28 cellular contexts compared by ENCODE assay signal in the genomic region with DNA sequence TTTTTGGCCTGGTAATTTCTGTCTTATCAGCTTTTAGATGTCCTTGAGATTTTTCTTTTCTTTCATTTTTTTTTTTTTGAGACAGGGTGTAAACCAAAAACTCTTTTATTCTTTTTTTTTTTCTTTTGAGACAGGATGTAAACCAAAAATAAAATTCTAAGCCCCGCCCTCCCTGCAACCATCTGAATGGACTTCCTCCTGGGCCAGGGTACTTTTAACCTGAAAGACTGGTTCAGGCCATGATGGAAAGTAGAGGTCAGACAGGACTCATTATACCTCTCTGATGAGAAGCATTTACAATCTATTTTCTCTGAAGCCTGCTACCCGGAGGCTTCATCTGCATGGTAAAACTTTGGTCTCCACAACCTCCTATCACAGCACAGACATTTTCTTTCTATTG. TPM values are rescaled to one million over a fixed set of nuclear protein-coding genes. Genes with fewer than 3 reads are reported as not detected.
DNase-seq lines count a peak whose midpoint lies in the region; ATAC-seq, FAIRE-seq and TF ChIP-seq lines count a peak whose summit lies in the region.
"Had no signal": no experiment of that assay in that cellular context is flagged by ENCODE, and none has a peak within 500 bp of the region (broad histone marks: within the 10 kb centered on the region; RNA-seq: fewer than 3 reads in every experiment).

No MANE protein-coding gene starts in this region.

- no peaks in the 10 kb centered on the region for H3K79me2 ChIP-seq in Loucy (ENCODE audit: insufficient read depth, low read length)

- H3K4me1 Mint-ChIP-seq in natural killer cell treated with Interleukin-12 subunit alpha and Interleukin-12 subunit beta and Interleukin-15 and Interleukin-18, amount 100 ng/mL, for 72 hours (ENCODE audit: low read depth in 2 of 2) = no peaks in the 10 kb centered on the region

- DNase-seq in kidney = no peak
- no peak for DNase-seq in natural killer cell treated with Interleukin-12 subunit alpha and Interleukin-12 subunit beta and Interleukin-15 and Interleukin-18, amount 100 ng/mL, for 72 hours (ENCODE audit: low spot score)
- no peak for DNase-seq in AG20443 (ENCODE audit: low spot score)
- no peak for DNase-seq in GM03348 (ENCODE audit: low spot score)
- DNase-seq: activated CD4-positive, CD25-positive, alpha-beta regulatory T cell; activated CD8-positive, alpha-beta memory T cell treated with anti-CD3 and anti-CD28 coated beads for 24 hours; activated T-cell treated with anti-CD3 and anti-CD28 coated beads, Interleukin-2, amount 50 U/mL, for 72 hours; brain microvascular endothelial cell; colonic mucosa; DMS153; endodermal cell; left ventricle myocardium inferior; MG63; mucosa of descending colon; NCI-H1436 treated with DMSO at 0.1 percent for 48 hours; NCI-H748 treated with DMSO at 0.1 percent for 48 hours; retina; stimulated activated CD8-positive, alpha-beta memory T cell treated with anti-CD3 and anti-CD28 coated beads, Interleukin-4, amount 100 ng/mL, for 48 hours had no signal

- H3K9me3 ChIP-seq in BLaER1 treated with 17β-estradiol and CSF1 and Interleukin-3, amounts not matched to agents 10 nM and 100 nM (replicated peaks in 1 of 11) = peaks cover 0 to 11% (median 3%) of the 10 kb centered on the region in 11 experiments; a peak in 5 of 22 replicates
- H3K9me3 ChIP-seq in Loucy (ENCODE audit: insufficient read depth, low read depth, low read length) (no peaks in the 10 kb centered on the region), kidney (ENCODE audit: control insufficient read depth in 1 of 2, low read length in 2 of 2) (no peaks in the 10 kb centered on the region)
- H3K9me3 ChIP-seq: colonic mucosa, left ventricle myocardium inferior, MG63, mucosa of descending colon, spleen, vagina had no signal

- H3K4me1 ChIP-seq in BLaER1 treated with 17β-estradiol and CSF1 and Interleukin-3, amounts not matched to agents 10 nM and 100 nM = peaks cover 25 to 32% (median 28%) of the 10 kb centered on the region in 10 experiments
- H3K4me1 ChIP-seq in Loucy (ENCODE audit: insufficient read depth, low read length, poor library complexity, severe bottlenecking) = peaks cover 19% of the 10 kb centered on the region
- peaks cover 9% of the 10 kb centered on the region in 2 donors for H3K4me1 ChIP-seq in kidney (ENCODE audit: control insufficient read depth in 1 of 2, insufficient read depth in 1 of 2, low read depth in 1 of 2, low read length in 2 of 2)
- H3K4me1 ChIP-seq: colonic mucosa, left ventricle myocardium inferior had no signal

- peak overlapping the region in 5 of 11 experiments; percentile 13 to 57 (median 39); a peak in 5 of 22 replicates for H3K27ac ChIP-seq in BLaER1 treated with 17β-estradiol and CSF1 and Interleukin-3, amounts not matched to agents 10 nM and 100 nM
- H3K27ac ChIP-seq in kidney (ENCODE audit: low read depth in 2 of 2, low read length in 2 of 2) = peak overlapping the region; percentile 83
- H3K27ac ChIP-seq: brain microvascular endothelial cell, colonic mucosa, left ventricle myocardium inferior, vagina had no signal

- no peaks in the 10 kb centered on the region for H4K20me1 ChIP-seq in BLaER1 treated with 17β-estradiol and CSF1 and Interleukin-3, amounts not matched to agents 10 nM and 100 nM
- H4K20me1 ChIP-seq in Loucy (ENCODE audit: insufficient read depth, low read length, poor library complexity, severe bottlenecking) = no peaks in the 10 kb centered on the region

- no peak overlapping the region for H3K4me3 ChIP-seq in BLaER1 treated with 17β-estradiol and CSF1 and Interleukin-3, amounts not matched to agents 10 nM and 100 nM
- H3K4me3 ChIP-seq in Loucy (ENCODE audit: low read length, poor library complexity, severe bottlenecking) (no peak overlapping the region), kidney (ENCODE audit: low read length in 2 of 2) (peak overlapping the region; percentile 28 to 54)
- H3K4me3 ChIP-seq: colonic mucosa, left ventricle myocardium inferior, MG63, mucosa of descending colon, spleen, vagina had no signal

- H2AFZ ChIP-seq in Loucy (ENCODE audit: low read length) = peak overlapping the region; percentile 67; the same call in 1 of the 2 replicates

- no peaks in the 10 kb centered on the region for H3K36me3 ChIP-seq in BLaER1 treated with 17β-estradiol and CSF1 and Interleukin-3, amounts not matched to agents 10 nM and 100 nM
- no peaks in the 10 kb centered on the region for H3K36me3 ChIP-seq in Loucy (ENCODE audit: insufficient read depth, low read length)
- no peaks in the 10 kb centered on the region for H3K36me3 ChIP-seq in kidney (ENCODE audit: control insufficient read depth in 1 of 2, insufficient read depth in 2 of 2, low read length in 2 of 2)
- H3K36me3 ChIP-seq: brain microvascular endothelial cell, colonic mucosa, left ventricle myocardium inferior, MG63, spleen, vagina had no signal

- no peaks in the 10 kb centered on the region for H3K9me3 Mint-ChIP-seq in natural killer cell treated with Interleukin-12 subunit alpha and Interleukin-12 subunit beta and Interleukin-15 and Interleukin-18, amount 100 ng/mL, for 72 hours
- H3K9me3 Mint-ChIP-seq: activated naive CD4-positive, alpha-beta T cell treated with anti-CD3 and anti-CD28 coated beads, Interleukin-2, amount 50 U/mL, for 72 hours; activated T-cell treated with anti-CD3 and anti-CD28 coated beads, Interleukin-2, amount 50 U/mL, for 72 hours; endodermal cell had no signal

- H3K4me3 Mint-ChIP-seq in natural killer cell treated with Interleukin-12 subunit alpha and Interleukin-12 subunit beta and Interleukin-15 and Interleukin-18, amount 100 ng/mL, for 72 hours = no peak overlapping the region
- H3K4me3 Mint-ChIP-seq: activated T-cell treated with anti-CD3 and anti-CD28 coated beads, Interleukin-2, amount 50 U/mL, for 72 hours; endodermal cell had no signal

- H3K27me3 ChIP-seq in BLaER1 treated with 17β-estradiol and CSF1 and Interleukin-3, amounts not matched to agents 10 nM and 100 nM = no peaks in the 10 kb centered on the region
- H3K27me3 ChIP-seq in Loucy (ENCODE audit: insufficient read depth, low read length, poor library complexity, severe bottlenecking) = no peaks in the 10 kb centered on the region
- H3K27me3 ChIP-seq: brain microvascular endothelial cell, colonic mucosa, MG63, spleen, vagina had no signal

- H3F3A ChIP-seq in Loucy (ENCODE audit: low read depth) = no peaks in the 10 kb centered on the region

- peak overlapping the region; percentile 46 to 81 (median 69) for H3K4me2 ChIP-seq in BLaER1 treated with 17β-estradiol and CSF1 and Interleukin-3, amounts not matched to agents 10 nM and 100 nM
- H3K4me2 ChIP-seq in Loucy (ENCODE audit: low read depth, low read length, poor library complexity, severe bottlenecking) = no peak overlapping the region

- peaks cover 19 to 48% of the 10 kb centered on the region in 2 donors for H3K27me3 Mint-ChIP-seq in natural killer cell treated with Interleukin-12 subunit alpha and Interleukin-12 subunit beta and Interleukin-15 and Interleukin-18, amount 100 ng/mL, for 72 hours

- no peak for FAIRE-seq in kidney (lab: Jason Lieb, UNC)

- TF ChIP-seq CTCF in Loucy (conservative IDR thresholded peaks at IDR 0.05; ENCODE audit: low read length) = no peak
- no peak for TF ChIP-seq CTCF in kidney (IDR thresholded peaks at IDR 0.05; ENCODE audit: borderline replicate concordance, extremely low read depth, insufficient read depth)

- no peaks in the 10 kb centered on the region for H3K36me3 Mint-ChIP-seq in natural killer cell treated with Interleukin-12 subunit alpha and Interleukin-12 subunit beta and Interleukin-15 and Interleukin-18, amount 100 ng/mL, for 72 hours
- H3K36me3 Mint-ChIP-seq: activated naive CD4-positive, alpha-beta T cell treated with anti-CD3 and anti-CD28 coated beads, Interleukin-2, amount 50 U/mL, for 72 hours had no signal

- no peak overlapping the region for H3K27ac Mint-ChIP-seq in natural killer cell treated with Interleukin-12 subunit alpha and Interleukin-12 subunit beta and Interleukin-15 and Interleukin-18, amount 100 ng/mL, for 72 hours
- H3K27ac Mint-ChIP-seq: activated naive CD4-positive, alpha-beta T cell treated with anti-CD3 and anti-CD28 coated beads, Interleukin-2, amount 50 U/mL, for 72 hours; activated T-cell treated with anti-CD3 and anti-CD28 coated beads, Interleukin-2, amount 50 U/mL, for 72 hours; endodermal cell had no signal

- intact Hi-C loops in kidney (cut with DNase I) = no loop called here

- H3K9me2 ChIP-seq in Loucy (replicated peaks; ENCODE audit: low read depth, low read length) = no peaks in the 10 kb centered on the region

- peak overlapping the region in 6 of 11 experiments; percentile 0 to 19 (median 7); a peak in 4 of 22 replicates for H3K9ac ChIP-seq in BLaER1 treated with 17β-estradiol and CSF1 and Interleukin-3, amounts not matched to agents 10 nM and 100 nM
- H3K9ac ChIP-seq in Loucy (ENCODE audit: low read depth, low read length, poor library complexity, severe bottlenecking) (no peak overlapping the region), kidney (ENCODE audit: low read length in 2 of 2) (peak overlapping the region in 1 of 2 donors; percentile 57)

- ATAC-seq in GM19452 (IDR thresholded peaks at IDR 0.05; ENCODE audit: unreplicated experiment) = peak; percentile 52
- no peak for ATAC-seq in natural killer cell treated with Interleukin-12 subunit alpha and Interleukin-12 subunit beta and Interleukin-15 and Interleukin-18, amount 100 ng/mL, for 72 hours
- no peak for ATAC-seq in GM19023 (IDR thresholded peaks at IDR 0.05; ENCODE audit: unreplicated experiment)
- ATAC-seq: activated naive CD4-positive, alpha-beta T cell treated with anti-CD3 and anti-CD28 coated beads, Interleukin-2, amount 50 U/mL, for 72 hours; activated T-cell treated with anti-CD3 and anti-CD28 coated beads, Interleukin-2, amount 50 U/mL, for 72 hours; mucosa of descending colon had no signal

RNA-seq across cellular contexts. Expression of a gene that starts 33.5 kb away (rescaled TPM):
- not detected for total RNA-seq in kidney
- polyA plus RNA-seq in kidney (ENCODE audit: insufficient read depth, low read depth, low replicate concordance) = not detected
- total RNA-seq in natural killer cell treated with Interleukin-12 subunit alpha and Interleukin-12 subunit beta and Interleukin-15 and Interleukin-18, amount 100 ng/mL, for 72 hours = not detected
- total RNA-seq: activated naive CD4-positive, alpha-beta T cell treated with anti-CD3 and anti-CD28 coated beads, Interleukin-2, amount 50 U/mL, for 72 hours; activated T-cell treated with anti-CD3 and anti-CD28 coated beads, Interleukin-2, amount 50 U/mL, for 72 hours; colonic mucosa; fibroblast of lung; left ventricle myocardium inferior; mucosa of descending colon; subcutaneous adipose tissue; T-helper 2 cell treated with Interferon-gamma antibody and Interleukin-4, amounts not matched to agents 100 ng/mL and 5 ng/mL, for 36 hours; vagina had no signal
- polyA plus RNA-seq: fibroblast of lung had no signal

Comparison
In these comparisons a context has a peak if more than half of its experiments do, and no peak if none do; other contexts are left out.
1. H3K4me3 ChIP-seq: peak in kidney (2 of 2); none in BLaER1 treated with 17β-estradiol and CSF1 and Interleukin-3, amounts not matched to agents 10 nM and 100 nM (0 of 10) and Loucy (single experiment).